1 cellular context compared by ENCODE assay signal in the genomic region with DNA sequence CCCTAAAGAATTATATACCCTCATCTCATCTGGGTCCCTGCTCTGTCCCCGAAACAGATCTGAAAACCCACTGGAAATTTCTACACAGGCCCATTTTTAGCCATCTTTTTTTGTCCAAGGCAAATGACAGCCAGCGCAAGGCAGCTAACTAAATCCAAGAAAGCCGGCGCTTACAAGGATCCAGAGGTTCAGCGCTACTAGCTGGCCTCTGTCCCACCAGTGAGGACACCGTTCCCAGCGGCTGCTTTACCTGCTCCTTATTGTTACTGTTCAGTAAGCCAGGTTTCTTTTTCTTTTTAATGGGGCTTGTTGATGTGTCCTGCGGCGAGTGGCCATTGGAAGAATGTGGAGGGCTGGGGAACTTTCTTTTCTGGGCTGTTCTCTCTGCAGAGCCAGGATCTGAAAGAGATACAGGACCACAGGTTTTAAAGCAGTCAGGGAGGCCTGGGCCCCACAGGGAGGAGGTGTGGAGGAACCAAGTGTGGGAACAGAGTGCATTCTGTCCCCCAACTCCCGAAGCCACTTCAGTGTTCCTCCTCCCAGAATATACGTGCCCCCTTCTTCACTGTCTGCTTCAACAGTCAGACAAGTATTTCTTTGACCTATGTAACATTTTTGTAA.
TF ChIP-seq lines count a peak whose summit lies in the region.

No MANE protein-coding gene starts in this region.

TF ChIP-seq in IMR-90, 13 proteins besides CTCF, POLR2A, EP300 and RAD21:
- TF ChIP-seq RCOR1 (IDR thresholded peaks at IDR 0.05; ENCODE audit: insufficient replicate concordance, low read length) = no peak
- no peak for TF ChIP-seq MAFK (IDR thresholded peaks at IDR 0.05; ENCODE audit: low read depth, low read length)
- TF ChIP-seq RFX5 (IDR thresholded peaks at IDR 0.05; ENCODE audit: low read depth, low read length) = no peak
- TF ChIP-seq CHD1 (IDR thresholded peaks at IDR 0.05; ENCODE audit: low read depth, low read length) = no peak
- TF ChIP-seq BHLHE40 (IDR thresholded peaks at IDR 0.05; ENCODE audit: low read depth, low read length) = no peak
- no peak for TF ChIP-seq NFE2L2 (IDR thresholded peaks at IDR 0.05; ENCODE audit: low read depth, low read length)
